Comparison of ENCODE assay signal across 8 cellular contexts in the genomic region with DNA sequence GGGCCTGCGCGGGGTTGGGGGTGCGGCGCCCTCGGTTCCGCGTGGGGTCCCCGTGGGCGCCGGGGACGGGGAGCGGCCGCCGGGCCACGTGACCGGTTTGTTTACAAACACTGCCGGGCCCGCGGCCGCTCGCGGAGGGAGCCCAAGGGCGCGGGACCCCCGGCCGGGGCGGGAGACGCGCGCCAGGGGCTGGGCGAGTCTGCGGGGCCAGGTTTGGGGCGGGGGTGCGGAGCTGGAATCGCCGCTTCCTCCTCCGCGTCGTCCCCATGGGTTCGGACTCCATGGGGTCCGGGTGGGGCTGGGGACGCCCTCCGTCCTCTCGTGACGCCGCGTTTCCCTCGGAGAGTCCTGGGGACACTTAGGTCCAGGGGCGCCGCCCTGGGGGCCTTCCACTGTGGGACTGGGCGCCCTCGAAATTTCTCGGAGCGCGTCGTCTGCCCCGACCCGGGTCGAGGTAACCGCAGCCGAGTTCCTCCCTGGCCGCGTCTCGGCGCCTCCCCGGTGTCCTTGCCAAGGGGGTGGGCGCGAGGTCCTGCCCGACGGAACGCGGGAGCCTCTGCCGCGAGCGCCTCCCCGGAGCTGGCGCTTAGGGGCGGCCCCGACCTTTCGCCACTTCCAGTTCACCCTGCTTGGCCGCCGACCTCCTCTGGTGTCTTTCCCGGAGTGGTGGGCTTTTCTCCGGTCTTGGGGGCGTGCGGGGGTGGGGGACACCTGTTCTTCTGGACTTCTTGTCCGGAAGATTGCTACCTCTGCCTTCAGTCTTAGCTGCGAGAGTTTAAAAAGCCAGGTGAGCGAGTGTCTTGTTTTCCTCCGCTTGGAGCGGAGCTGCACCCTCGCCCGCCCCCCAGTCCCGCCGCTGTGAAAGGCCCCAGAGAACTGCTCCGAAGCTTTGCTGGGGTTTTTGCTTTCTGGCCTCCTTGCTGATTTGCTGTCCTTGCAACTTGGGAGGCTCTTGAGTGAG. TPM values are rescaled to one million over a fixed set of nuclear protein-coding genes. Genes with fewer than 3 reads are reported as not detected.
DNase-seq lines count a peak whose midpoint lies in the region; ATAC-seq, FAIRE-seq and TF ChIP-seq lines count a peak whose summit lies in the region.

No MANE protein-coding gene starts in this region.

- CTCF ChIA-PET in PC-9 (lab: Charles Lee) = interaction anchor here (1.0 kb wide), 1 partner anchor 108 kb away, joined by 3 read pairs; no protein-coding TSS in a partner anchor

- H3K79me2 ChIP-seq in DND-41 (ENCODE audit: insufficient read depth, low read length) (no peaks in the 10 kb centered on the region), PC-9 (ENCODE audit: low read depth) (peaks cover 5% of the 10 kb centered on the region; the same call in 1 of the 2 replicates)

- BruUV-seq in PC-9 (replicated peaks; lab: Mats Ljungman, UMichigan) = no TSS peak

- FAIRE-seq in H54 (lab: Jason Lieb, UNC) = no peak

- H3K9ac ChIP-seq in DND-41 (ENCODE audit: low read depth, low read length) (peak overlapping the region; percentile 55), iPS-15b (ENCODE audit: low read depth, low read length) (peak overlapping the region; percentile 28)

- H3K27me3 ChIP-seq in DND-41 (ENCODE audit: insufficient read depth, low read length, poor library complexity) (peaks cover 34% of the 10 kb centered on the region), PC-9 (ENCODE audit: insufficient read depth, low read depth) (no peaks in the 10 kb centered on the region), iPS-15b (ENCODE audit: control insufficient read depth, insufficient read depth, low read length) (peaks cover 20% of the 10 kb centered on the region), gastrocnemius medialis (no peaks in the 10 kb centered on the region)

- TF ChIP-seq CTCF in DND-41 (IDR thresholded peaks at IDR 0.05; ENCODE audit: borderline replicate concordance, extremely low read depth, low read length, poor library complexity, severe bottlenecking) (no peak), PC-9 (conservative IDR thresholded peaks at IDR 0.05) (no peak), astrocyte of the spinal cord (IDR thresholded peaks at IDR 0.05; ENCODE audit: low read depth, low read length) (no peak), gastrocnemius medialis (IDR thresholded peaks at IDR 0.05 in 4 of 5, conservative IDR thresholded peaks at IDR 0.05 in 1 of 5) (no peak)

- peak overlapping the region; percentile 29 to 65; a peak in 3 of 4 replicates for H3K4me3 ChIP-seq in DND-41 (ENCODE audit: low read depth in 1 of 2, low read length in 2 of 2)
- H3K4me3 ChIP-seq in PC-9 = peak overlapping the region; percentile 74
- peak overlapping the region; percentile 74 for H3K4me3 ChIP-seq in astrocyte of the spinal cord (ENCODE audit: low read depth, low read length)
- H3K4me3 ChIP-seq in iPS-15b (ENCODE audit: low read depth, low read length) = peak overlapping the region; percentile 63
- H3K4me3 ChIP-seq in gastrocnemius medialis = peak overlapping the region; percentile 85 to 95 (median 89)

- H3K36me3 ChIP-seq in DND-41 (ENCODE audit: insufficient read depth, low read length) (no peaks in the 10 kb centered on the region), PC-9 (ENCODE audit: low read depth) (no peaks in the 10 kb centered on the region), iPS-15b (ENCODE audit: control insufficient read depth, insufficient read depth, low read length) (no peaks in the 10 kb centered on the region), gastrocnemius medialis (no peaks in the 10 kb centered on the region)

- H3K4me2 ChIP-seq in DND-41 (ENCODE audit: insufficient read depth, low read length) = peak overlapping the region; percentile 99
- H3K4me2 ChIP-seq in PC-9 = peak overlapping the region; percentile 87

- H3K4me1 ChIP-seq in DND-41 (ENCODE audit: insufficient read depth, low read length) = peaks cover 19% of the 10 kb centered on the region
- H3K4me1 ChIP-seq in PC-9 (replicated peaks; ENCODE audit: insufficient read depth) = peaks cover 32% of the 10 kb centered on the region
- H3K4me1 ChIP-seq in iPS-15b (ENCODE audit: control insufficient read depth, insufficient read depth, low read length) = peaks cover 15% of the 10 kb centered on the region
- H3K4me1 ChIP-seq in gastrocnemius medialis = peaks cover 61 to 72% of the 10 kb centered on the region in 2 donors

- ATAC-seq in DND-41 (ENCODE audit: insufficient read depth, low read depth) = no peak
- ATAC-seq in gastrocnemius medialis = peak; percentile 43 to 49

- H3K9me3 ChIP-seq in DND-41 (ENCODE audit: insufficient read depth, low read length, severe bottlenecking) (no peaks in the 10 kb centered on the region), PC-9 (ENCODE audit: insufficient read depth, low read depth) (no peaks in the 10 kb centered on the region), iPS-15b (ENCODE audit: control insufficient read depth, insufficient read depth, low read length) (no peaks in the 10 kb centered on the region), gastrocnemius medialis (no peaks in the 10 kb centered on the region)

- POLR2A ChIA-PET in PC-9 (lab: Charles Lee; ENCODE audit: unreplicated experiment) = interaction anchor here (0.7 kb wide), 1 partner anchor 632 kb away, joined by 5 read pairs; a partner anchor contains a TSS

- H2AFZ ChIP-seq in DND-41 (ENCODE audit: low read depth, low read length) (peak overlapping the region; percentile 73), PC-9 (peak overlapping the region; percentile 92)

- no peaks in the 10 kb centered on the region for H3K9me2 ChIP-seq in PC-9 (ENCODE audit: insufficient read depth)

- peaks cover 32% of the 10 kb centered on the region for H3F3A ChIP-seq in PC-9 (ENCODE audit: insufficient read depth, low read depth)

- intact Hi-C loops in PC-9 (cut with micrococcal nuclease; ENCODE audit: unreplicated experiment) = loop anchor here (1.0 to 2.0 kb wide), 2 partner anchors 35 to 103 kb away; no protein-coding TSS in a partner anchor
- intact Hi-C loops in gastrocnemius medialis (cut with DNase I; ENCODE audit: low total_unique reads) = loop anchor here (1.0 to 5.0 kb wide), 6 partner anchors 35 to 285 kb away; a partner anchor contains a TSS

- in situ Hi-C loops in astrocyte of the spinal cord (cut with HindIII; ENCODE audit: low sequenced_read_pairs) = no loop called here
- in situ Hi-C loops in gastrocnemius medialis (cut with MboI; ENCODE audit: low sequenced_read_pairs in 4 of 4) = no loop called here

- DNase-seq in DND-41 = peak; percentile 21
- DNase-seq in H54 (ENCODE audit: insufficient read length, low spot score) = peak; percentile 32
- DNase-seq in PC-9 = peak in 1 of 2 experiments; percentile 41
- DNase-seq in astrocyte of the spinal cord (ENCODE audit: low read depth, low spot score) = no peak
- peak; percentile 50 to 72 for DNase-seq in gastrocnemius medialis
- DNase-seq in cerebellar cortex (ENCODE audit: low spot score) = no peak
- no peak for DNase-seq in SHP77 treated with DMSO at 0.1 percent for 48 hours (lab: John Stamatoyannopoulos, UW)

- peaks cover 13% of the 10 kb centered on the region for H4K20me1 ChIP-seq in DND-41 (ENCODE audit: insufficient read depth, low read length)
- H4K20me1 ChIP-seq in PC-9 (ENCODE audit: insufficient read depth) = 0 out of 2 replicates have a peak, but pooled peaks cover 4% of the 10 kb centered on the region

- H3K27ac ChIP-seq in DND-41 (ENCODE audit: low read length) (no peak overlapping the region), PC-9 (no peak overlapping the region), gastrocnemius medialis (peak overlapping the region; percentile 96 to 98 (median 96))

- TF ChIP-seq POLR2A in H54 (IDR thresholded peaks at IDR 0.05; ENCODE audit: low read depth, low read length) = no peak
- TF ChIP-seq POLR2A in gastrocnemius medialis (IDR thresholded peaks at IDR 0.05) = peak in 1 of 2 donors; percentile 54

RNA-seq across cellular contexts. Expression of a gene that starts 0.8 kb away (rescaled TPM):
- total RNA-seq in PC-9 (2021) = 11.6 and 12.9 TPM in 2 replicates
- 10 to 100 TPM; 18.9 to 27.4 (median 22.2) TPM for total RNA-seq in gastrocnemius medialis

Comparison
In these comparisons a context has a peak if more than half of its experiments do, and no peak if none do; other contexts are left out.
1. DNase-seq: peak in DND-41 (single experiment), H54 (single experiment) and gastrocnemius medialis (2 of 2); none in astrocyte of the spinal cord (single experiment), cerebellar cortex (single experiment) and SHP77 treated with DMSO at 0.1 percent for 48 hours (single experiment).
2. H3K27ac ChIP-seq: peak in gastrocnemius medialis (4 of 4); none in DND-41 (single experiment) and PC-9 (single experiment).
3. Peak in every context shown above with its lines, with median percentiles within 50 percentile points of each other: H3K4me3 ChIP-seq.